14 cellular contexts compared by ENCODE assay signal in genomic region chr5:35308391-35308790, GRCh38.
DNase-seq lines count a peak whose midpoint lies in the region; ATAC-seq and TF ChIP-seq lines count a peak whose summit lies in the region.
"Had no signal": no experiment of that assay in that cellular context is flagged by ENCODE, and none has a peak within 500 bp of the region (broad histone marks: within the 10 kb centered on the region; RNA-seq: fewer than 3 reads in every experiment).

No MANE protein-coding gene starts in this region.

- H2AK5ac ChIP-seq in H9 (ENCODE audit: insufficient read length, low read length) (no peak overlapping the region), mesendoderm (ENCODE audit: low read length) (no peak overlapping the region)

- H3K36me3 ChIP-seq in mesendoderm (ENCODE audit: control insufficient read depth, insufficient read depth, low read length): no peaks in the 10 kb centered on the region

- no peaks in the 10 kb centered on the region for H4K20me1 ChIP-seq in H9 (ENCODE audit: control insufficient read depth, insufficient read depth, insufficient read length)

- no peak overlapping the region for H2AFZ ChIP-seq in H9 (ENCODE audit: low read length)

- DNase-seq in H9 (peak; percentile 36), MV-4-11 (lab: John Stamatoyannopoulos, UW) (peak; percentile 19), mesendoderm (peak; percentile 17), amniotic stem cell (lab: John Stamatoyannopoulos, UW) (no peak), NCI-H1930 (lab: John Stamatoyannopoulos, UW) (no peak), putamen (ENCODE audit: low spot score) (no peak), HPDE6-E6E7 (ENCODE audit: extremely low spot score) (no peak)
- DNase-seq: CD8-positive, alpha-beta T cell; kidney; natural killer cell; NCI-H1048 had no signal

- H3K56ac ChIP-seq in H9 (ENCODE audit: insufficient read length, low read depth, low read length): no peak overlapping the region
- no peak overlapping the region for H3K56ac ChIP-seq in mesendoderm (ENCODE audit: low read length)

- H2BK5ac ChIP-seq in H9 (ENCODE audit: insufficient read length, low read length) (no peak overlapping the region), mesendoderm (ENCODE audit: low read length) (no peak overlapping the region)

- H3K27ac ChIP-seq in H9 (ENCODE audit: insufficient read length, low read depth, low read length) (no peak overlapping the region), mesendoderm (ENCODE audit: low read depth, low read length) (no peak overlapping the region)
- H3K27ac ChIP-seq: coronary artery had no signal

- H2BK20ac ChIP-seq in H9 (ENCODE audit: low read depth, low read length, poor library complexity, severe bottlenecking): no peak overlapping the region

- H3K9me3 Mint-ChIP-seq in H9: no peaks in the 10 kb centered on the region
- H3K9me3 Mint-ChIP-seq: CD8-positive, alpha-beta T cell had no signal

- H3K4me1 ChIP-seq in H9 (ENCODE audit: insufficient read depth, low read length): no peaks in the 10 kb centered on the region
- H3K4me1 ChIP-seq in mesendoderm (ENCODE audit: control insufficient read depth, low read depth, low read length): no peaks in the 10 kb centered on the region

- no peak overlapping the region for H2BK12ac ChIP-seq in H9 (ENCODE audit: insufficient read length, low read depth, low read length)

- H3K27ac Mint-ChIP-seq in H9: peak overlapping the region in 1 of 3 experiments; percentile 31; a peak in 1 of 7 replicates
- H3K27ac Mint-ChIP-seq: activated naive CD8-positive, alpha-beta T cell; CD8-positive, alpha-beta T cell; natural killer cell had no signal

- H4K5ac ChIP-seq in H9 (ENCODE audit: insufficient read length, low read depth, low read length) (no peak overlapping the region), mesendoderm (ENCODE audit: low read length) (no peak overlapping the region)

- H3K4me2 ChIP-seq in H9 (ENCODE audit: insufficient read depth, insufficient read length, low read length) (no peak overlapping the region), mesendoderm (ENCODE audit: low read length) (no peak overlapping the region)

- no peak for TF ChIP-seq CTCF in H9 (conservative IDR thresholded peaks at IDR 0.05)

- H3K36me3 Mint-ChIP-seq in H9 (ENCODE audit: insufficient read depth in 1 of 3, low read depth in 3 of 3): no peaks in the 10 kb centered on the region
- H3K36me3 Mint-ChIP-seq: activated naive CD8-positive, alpha-beta T cell; CD8-positive, alpha-beta T cell; natural killer cell had no signal

- H2BK15ac ChIP-seq in H9 (ENCODE audit: low read depth, low read length) (no peak overlapping the region), mesendoderm (replicated peaks; ENCODE audit: low read depth) (no peak overlapping the region)

- H3K79me1 ChIP-seq in H9 (ENCODE audit: insufficient read depth, low read depth, low read length, poor library complexity, severe bottlenecking): no peaks in the 10 kb centered on the region
- H3K79me1 ChIP-seq in mesendoderm (ENCODE audit: low read length): no peaks in the 10 kb centered on the region

- H3K23ac ChIP-seq in H9 (ENCODE audit: insufficient read length, low read depth, low read length) (no peak overlapping the region), mesendoderm (ENCODE audit: low read length) (no peak overlapping the region)

- H3K23me2 ChIP-seq in H9 (ENCODE audit: insufficient read length, low read depth, low read length, poor library complexity, severe bottlenecking): no peaks in the 10 kb centered on the region

- no peak overlapping the region for H3K4me3 Mint-ChIP-seq in H9
- H3K4me3 Mint-ChIP-seq: activated naive CD8-positive, alpha-beta T cell; CD8-positive, alpha-beta T cell; natural killer cell had no signal

- no peaks in the 10 kb centered on the region for H3K27me3 Mint-ChIP-seq in H9 (ENCODE audit: low read depth)

- peaks cover 13 to 16% of the 10 kb centered on the region in 2 experiments for H3K4me1 Mint-ChIP-seq in H9
- H3K4me1 Mint-ChIP-seq: natural killer cell had no signal

- no peaks in the 10 kb centered on the region for H3K9me3 ChIP-seq in H9 (ENCODE audit: control insufficient read depth, low read depth, low read length)

- H3K4me3 ChIP-seq in mesendoderm (ENCODE audit: low read length): no peak overlapping the region
- H3K4me3 ChIP-seq: coronary artery had no signal

- H3K4ac ChIP-seq in H9 (ENCODE audit: low read depth, low read length): no peak overlapping the region
- H3K4ac ChIP-seq in mesendoderm (ENCODE audit: low read depth, low read length): no peak overlapping the region

- no peaks in the 10 kb centered on the region for H3K27me3 ChIP-seq in H9 (ENCODE audit: insufficient read depth, low read length)
- no peaks in the 10 kb centered on the region for H3K27me3 ChIP-seq in mesendoderm (ENCODE audit: insufficient read depth, low read length, poor library complexity)

- H3K18ac ChIP-seq in H9 (ENCODE audit: insufficient read length, low read depth, low read length) (no peak overlapping the region), mesendoderm (ENCODE audit: low read length) (no peak overlapping the region)

- no CpG with 5 or more reads among the region's 2 CpGs for WGBS in H9 (ENCODE audit: extremely low coverage, insufficient read length, low lambda C conversion rate)
- WGBS in mesendoderm (ENCODE audit: extremely low coverage, insufficient coverage, low lambda C conversion rate): no CpG with 5 or more reads among the region's 2 CpGs

- no peak overlapping the region for H3T11ph ChIP-seq in H9 (ENCODE audit: low read length)

- H3K9ac ChIP-seq in H9 (ENCODE audit: extremely low read depth, insufficient read length, low read length) (no peak overlapping the region), mesendoderm (ENCODE audit: low read length) (no peak overlapping the region)

- H3K79me2 ChIP-seq in H9 (ENCODE audit: insufficient read depth, low read length) (no peaks in the 10 kb centered on the region), mesendoderm (ENCODE audit: control insufficient read depth, insufficient read depth, low read length) (no peaks in the 10 kb centered on the region)

- H4K91ac ChIP-seq in H9 (ENCODE audit: insufficient read length, low read depth, low read length): no peak overlapping the region

- H3K14ac ChIP-seq in H9 (ENCODE audit: insufficient read depth, low read length): no peak overlapping the region

- H2BK120ac ChIP-seq in H9 (ENCODE audit: low read depth, low read length, poor library complexity, severe bottlenecking) (no peak overlapping the region), mesendoderm (ENCODE audit: low read depth, low read length) (no peak overlapping the region)

- peak; percentile 85 for ATAC-seq in GM18909 (IDR thresholded peaks at IDR 0.05; ENCODE audit: poor library complexity, unreplicated experiment)
- ATAC-seq: CD8-positive, alpha-beta T cell; natural killer cell had no signal

- H4K8ac ChIP-seq in H9 (replicated peaks; ENCODE audit: insufficient read length, low read depth, low read length) (no peak overlapping the region), mesendoderm (ENCODE audit: low read depth, low read length) (no peak overlapping the region)

Comparison
In these comparisons a context has a peak if more than half of its experiments do, and no peak if none do; other contexts are left out.
1. DNase-seq: peak in H9 (single experiment), MV-4-11 (single experiment) and mesendoderm (single experiment); none in amniotic stem cell (single experiment), NCI-H1930 (0 of 2), putamen (single experiment) and HPDE6-E6E7 (single experiment).